ENCODE assay signal across 8 cellular contexts in the genomic region with DNA sequence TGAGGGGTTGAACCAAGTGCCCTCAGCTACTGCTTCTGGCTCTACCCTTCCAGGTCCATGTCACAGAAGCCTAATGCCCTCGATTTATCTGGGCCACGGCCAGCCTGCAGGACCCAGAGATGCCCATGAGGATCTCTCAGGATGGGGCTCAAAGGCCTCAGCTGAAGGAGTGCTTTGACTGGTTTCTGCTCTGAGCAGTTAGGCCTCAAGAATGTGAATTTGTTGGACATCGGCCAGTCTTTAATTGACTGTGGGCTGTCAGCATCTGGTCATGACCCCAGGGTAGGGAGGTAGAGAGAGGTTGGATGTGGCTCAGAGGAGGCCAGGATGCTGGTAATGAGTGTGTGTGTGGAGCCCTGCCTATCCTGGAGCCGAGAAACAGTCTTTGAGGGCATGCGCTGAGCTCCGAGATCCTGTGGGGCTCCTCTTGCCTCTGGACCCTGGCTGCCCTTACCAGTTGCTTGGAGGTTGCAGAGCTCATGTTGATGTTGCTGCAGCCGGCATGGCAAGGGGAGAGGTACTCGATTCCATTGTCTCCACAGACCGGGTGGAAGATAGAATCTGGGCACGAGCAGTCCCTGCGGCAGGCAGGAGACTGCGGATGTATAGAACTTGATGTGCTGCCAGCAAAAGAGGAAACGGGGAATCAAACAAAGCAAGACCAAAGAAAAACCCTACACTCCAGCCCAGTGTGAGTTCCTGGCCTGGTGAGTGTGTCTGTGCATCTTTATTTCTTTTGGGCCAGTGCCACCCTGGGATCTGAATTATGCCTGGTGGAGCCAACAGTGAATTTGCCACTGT. TPM values are rescaled to one million over a fixed set of nuclear protein-coding genes. Genes with fewer than 3 reads are reported as not detected.
DNase-seq lines count a peak whose midpoint lies in the region; ATAC-seq and TF ChIP-seq lines count a peak whose summit lies in the region.

No MANE protein-coding gene starts in this region.

- TF ChIP-seq CTCF in BE2C (IDR thresholded peaks at IDR 0.05; ENCODE audit: low read depth, low read length) (no peak), mucosa of descending colon (IDR thresholded peaks at IDR 0.05) (no peak)

- no peaks in the 10 kb centered on the region for H3K27me3 ChIP-seq in BE2C

- no peaks in the 10 kb centered on the region for H3K9me3 ChIP-seq in BE2C
- no peaks in the 10 kb centered on the region for H3K9me3 ChIP-seq in mucosa of descending colon

- peak; percentile 62 for DNase-seq in BE2C
- DNase-seq in NCI-H1092 (lab: John Stamatoyannopoulos, UW) = peak; percentile 39
- peak; percentile 89 for DNase-seq in dermis blood vessel endothelial cell
- peak; percentile 61 for DNase-seq in mucosa of gallbladder (ENCODE audit: low spot score)
- no peak for DNase-seq in activated naive CD4-positive, alpha-beta T cell treated with anti-CD3 and anti-CD28 coated beads, Interleukin-2, amount 50 U/mL, for 16 hours
- DNase-seq in mucosa of descending colon = no peak
- no peak for DNase-seq in NCI-H510A treated with DMSO at 0.1 percent for 48 hours (lab: John Stamatoyannopoulos, UW)

- H3K4me3 ChIP-seq in BE2C (ENCODE audit: low read depth, low read length) (peak overlapping the region; percentile 2), mucosa of descending colon (no peak overlapping the region)

- intact Hi-C loops in mucosa of descending colon (cut with DNase I, micrococcal nuclease) = no loop called here

- no peaks in the 10 kb centered on the region for H3K36me3 ChIP-seq in BE2C
- no peaks in the 10 kb centered on the region for H3K36me3 ChIP-seq in mucosa of descending colon (ENCODE audit: low read depth)

- peaks cover 15% of the 10 kb centered on the region for H3K4me1 ChIP-seq in BE2C
- H3K4me1 ChIP-seq in mucosa of descending colon (ENCODE audit: low read depth) = peaks cover 3% of the 10 kb centered on the region

- ATAC-seq in GM19395 (IDR thresholded peaks at IDR 0.05; ENCODE audit: unreplicated experiment) (no peak), mucosa of descending colon (no peak)

RNA-seq across cellular contexts. Expression of a gene that starts 49.2 kb away (rescaled TPM):
- polyA plus RNA-seq in BE2C (2012; ENCODE audit: insufficient read depth, insufficient read length, low read depth) = 4.9 TPM
- total RNA-seq in dermis blood vessel endothelial cell (1.9 TPM in 2 replicates), mucosa of gallbladder (8.4 TPM), mucosa of descending colon (10 to 100 TPM in 1 of 3 donors, 1 to 10 TPM in 2; 4.1 to 11.6 (median 4.8) TPM)

Comparison
In these comparisons a context has a peak if more than half of its experiments do, and no peak if none do; other contexts are left out.
1. DNase-seq: peak in BE2C (single experiment), NCI-H1092 (single experiment), dermis blood vessel endothelial cell (single experiment) and mucosa of gallbladder (single experiment); none in activated naive CD4-positive, alpha-beta T cell treated with anti-CD3 and anti-CD28 coated beads, Interleukin-2, amount 50 U/mL, for 16 hours (single experiment), mucosa of descending colon (0 of 3) and NCI-H510A treated with DMSO at 0.1 percent for 48 hours (single experiment).